20 cellular contexts compared by ENCODE assay signal in the genomic region with DNA sequence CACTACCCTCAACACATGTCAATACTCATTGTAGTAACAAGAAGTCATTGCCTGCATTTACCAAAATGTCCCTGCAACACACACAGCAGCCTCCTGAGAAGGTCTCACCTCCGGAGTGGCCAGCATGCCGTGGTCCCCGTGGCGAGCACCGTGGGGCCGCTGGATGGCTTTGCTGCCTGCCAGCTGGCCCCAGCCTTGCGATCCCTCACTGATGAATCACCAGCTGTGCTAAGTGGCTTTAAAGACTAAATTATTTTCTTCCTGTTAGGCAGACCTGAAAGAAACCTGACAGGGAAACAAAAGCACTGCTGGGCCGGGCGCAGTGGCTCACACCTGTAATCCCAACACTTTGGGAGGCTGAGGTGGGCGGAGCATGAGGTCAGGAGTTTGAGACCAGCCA.
DNase-seq lines count a peak whose midpoint lies in the region; ATAC-seq, FAIRE-seq and TF ChIP-seq lines count a peak whose summit lies in the region.
"Had no signal": no experiment of that assay in that cellular context is flagged by ENCODE, and none has a peak within 500 bp of the region (broad histone marks: within the 10 kb centered on the region; RNA-seq: fewer than 3 reads in every experiment).

No MANE protein-coding gene starts in this region.

- ATAC-seq in HepG2: no peak
- ATAC-seq: CD8-positive, alpha-beta T cell had no signal

- H3K27me3 ChIP-seq in HepG2 (ENCODE audit: control insufficient read depth in 1 of 2, insufficient read depth in 2 of 2, low read length in 2 of 2): peaks cover 9 to 41% of the 10 kb centered on the region in 2 experiments; a peak in 4 of 5 replicates
- H3K27me3 ChIP-seq: colonic mucosa, upper lobe of left lung had no signal

- no peaks in the 10 kb centered on the region for H3K36me3 ChIP-seq in HepG2 (replicated peaks in 1 of 2; ENCODE audit: control insufficient read depth in 1 of 2, insufficient read depth in 2 of 2, low read length in 2 of 2)
- H3K36me3 ChIP-seq: colonic mucosa, esophagus muscularis mucosa, upper lobe of left lung had no signal

- no peaks in the 10 kb centered on the region for H3K9me3 ChIP-seq in HepG2 (ENCODE audit: low read length)
- H3K9me3 ChIP-seq: colonic mucosa, esophagus muscularis mucosa had no signal

- no peak for TF ChIP-seq EP300 in HepG2 (IDR thresholded peaks at IDR 0.05; ENCODE audit: low read depth in 2 of 2, low read length in 2 of 2)
- no peak for TF ChIP-seq EP300 in HepG2 (CRISPR knock-in tag; IDR thresholded peaks at IDR 0.05; ENCODE audit: borderline replicate concordance)

- in situ Hi-C loops in HepG2 (cut with HindIII; ENCODE audit: extremely low pct_ligation_motif_present, low pct_unique_long_range_greater_than_20kb): no loop called here

- POLR2A ChIA-PET in GM10248 (lab: Yijun Ruan, JAX): no interaction called here
- POLR2A ChIA-PET in HepG2 (lab: Yijun Ruan, JAX): no interaction called here

- TF ChIP-seq CTCF in GM10248 (IDR thresholded peaks at IDR 0.05; ENCODE audit: control extremely low read depth, extremely low read depth, low read depth, missing control alignments): no peak
- no peak for TF ChIP-seq CTCF in HepG2 (CRISPR knock-in tag; IDR thresholded peaks at IDR 0.05)

- H3K27ac ChIP-seq in HepG2 (ENCODE audit: extremely low read length, insufficient read depth, low read length): no peak overlapping the region
- H3K27ac ChIP-seq: colonic mucosa, esophagus muscularis mucosa, skin epidermis, upper lobe of left lung had no signal

- CTCF ChIA-PET in GM10248 (lab: Yijun Ruan, JAX): no interaction called here
- CTCF ChIA-PET in HepG2 (lab: Yijun Ruan, JAX; ENCODE audit: low intra/inter-chr PET ratio, low total read pairs): no interaction called here

- no peak overlapping the region for H3K4me3 ChIP-seq in HepG2 (replicated peaks in 1 of 3; ENCODE audit: insufficient read depth in 1 of 3, low read depth in 2 of 3, low read length in 3 of 3)
- H3K4me3 ChIP-seq: colonic mucosa, esophagus muscularis mucosa, skin epidermis, upper lobe of left lung had no signal

- no peak overlapping the region for H3K4me2 ChIP-seq in HepG2 (ENCODE audit: low read depth, low read length)

- no peak for TF ChIP-seq RAD21 in HepG2 (CRISPR knock-in tag; IDR thresholded peaks at IDR 0.05)

- no peaks in the 10 kb centered on the region for H3K79me2 ChIP-seq in HepG2 (ENCODE audit: insufficient read depth, low read length)

- no TSS peak for BruUV-seq in HepG2 (replicated peaks; lab: Mats Ljungman, UMichigan)

- no peaks in the 10 kb centered on the region for H4K20me1 ChIP-seq in HepG2 (ENCODE audit: insufficient read depth, low read length)

- H3K9ac ChIP-seq in HepG2 (ENCODE audit: insufficient read depth, low read depth, low read length): no peak overlapping the region

- no peak for TF ChIP-seq POLR2A in HepG2 (IDR thresholded peaks at IDR 0.05; ENCODE audit: insufficient read depth in 1 of 2, low read depth in 2 of 2, low read length in 2 of 2)

- DNase-seq in DMS79 treated with DMSO at 0.1 percent for 48 hours (lab: John Stamatoyannopoulos, UW) (peak; percentile 29), DMS79 (lab: John Stamatoyannopoulos, UW) (no peak), RPMI8226 (peak; percentile 61), glomerular visceral epithelial cell (ENCODE audit: extremely low spot score) (peak; percentile 56), urothelium cell line (ENCODE audit: low spot score) (peak; percentile 61), globus pallidus (ENCODE audit: low spot score) (no peak), GM10248 (ENCODE audit: extremely low spot score) (no peak), HepG2 (ENCODE audit: low spot score) (no peak)
- DNase-seq: activated CD4-positive, alpha-beta T cell treated with anti-CD3 and anti-CD28 coated beads, Interleukin-2, amount 10 ng/mL, durations not matched to agents 24 days and 14 days; activated naive CD8-positive, alpha-beta T cell treated with anti-CD3 and anti-CD28 coated beads, Interleukin-2, amount 10 ng/mL, durations not matched to agents 7 days and 5 days; CD8-positive, alpha-beta T cell; colonic mucosa; H9; NCI-H2081 treated with DMSO at 0.1 percent for 48 hours; nucleus accumbens; stimulated activated naive CD4-positive, alpha-beta T cell treated with Interleukin-2 at 50 U/mL for 16 hours; upper lobe of left lung had no signal

- H2AFZ ChIP-seq in HepG2 (ENCODE audit: low read length): no peak overlapping the region

- WGBS in HepG2 (ENCODE audit: low lambda C conversion rate): 33% methylated on average over 10 of the region's 10 CpGs

- intact Hi-C loops in HepG2 (cut with micrococcal nuclease; ENCODE audit: unreplicated experiment): no loop called here

- H3K4me1 ChIP-seq in HepG2 (ENCODE audit: insufficient read depth, low read length): no peaks in the 10 kb centered on the region
- H3K4me1 ChIP-seq: colonic mucosa, esophagus muscularis mucosa had no signal

- FAIRE-seq in urothelium cell line (lab: Jason Lieb, UNC): no peak
- FAIRE-seq in HepG2 (lab: Jason Lieb, UNC): no peak
- FAIRE-seq: A204.1 had no signal

TF ChIP-seq in HepG2, 621 proteins besides CTCF, POLR2A, EP300 and RAD21 (continues in another document):
- no peak for TF ChIP-seq ERF (CRISPR knock-in tag; IDR thresholded peaks at IDR 0.05)
- TF ChIP-seq, protein P1, sequence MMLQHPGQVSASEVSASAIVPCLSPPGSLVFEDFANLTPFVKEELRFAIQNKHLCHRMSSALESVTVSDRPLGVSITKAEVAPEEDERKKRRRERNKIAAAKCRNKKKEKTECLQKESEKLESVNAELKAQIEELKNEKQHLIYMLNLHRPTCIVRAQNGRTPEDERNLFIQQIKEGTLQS (CRISPR knock-in tag; IDR thresholded peaks at IDR 0.05): no peak
- no peak for TF ChIP-seq CEBPZ (IDR thresholded peaks at IDR 0.05; ENCODE audit: low read length)
- TF ChIP-seq NFYB (CRISPR knock-in tag; IDR thresholded peaks at IDR 0.05): no peak
- TF ChIP-seq ZIK1 (CRISPR knock-in tag; IDR thresholded peaks at IDR 0.05; ENCODE audit: borderline replicate concordance, low read depth): no peak
- no peak for TF ChIP-seq SMARCE1 (IDR thresholded peaks at IDR 0.05; ENCODE audit: borderline replicate concordance)
- TF ChIP-seq MZF1 (CRISPR knock-in tag; IDR thresholded peaks at IDR 0.05; ENCODE audit: borderline replicate concordance): no peak
- no peak for TF ChIP-seq KDM2A (CRISPR knock-in tag; IDR thresholded peaks at IDR 0.05; ENCODE audit: borderline replicate concordance, low read depth)
- TF ChIP-seq, protein P2, sequence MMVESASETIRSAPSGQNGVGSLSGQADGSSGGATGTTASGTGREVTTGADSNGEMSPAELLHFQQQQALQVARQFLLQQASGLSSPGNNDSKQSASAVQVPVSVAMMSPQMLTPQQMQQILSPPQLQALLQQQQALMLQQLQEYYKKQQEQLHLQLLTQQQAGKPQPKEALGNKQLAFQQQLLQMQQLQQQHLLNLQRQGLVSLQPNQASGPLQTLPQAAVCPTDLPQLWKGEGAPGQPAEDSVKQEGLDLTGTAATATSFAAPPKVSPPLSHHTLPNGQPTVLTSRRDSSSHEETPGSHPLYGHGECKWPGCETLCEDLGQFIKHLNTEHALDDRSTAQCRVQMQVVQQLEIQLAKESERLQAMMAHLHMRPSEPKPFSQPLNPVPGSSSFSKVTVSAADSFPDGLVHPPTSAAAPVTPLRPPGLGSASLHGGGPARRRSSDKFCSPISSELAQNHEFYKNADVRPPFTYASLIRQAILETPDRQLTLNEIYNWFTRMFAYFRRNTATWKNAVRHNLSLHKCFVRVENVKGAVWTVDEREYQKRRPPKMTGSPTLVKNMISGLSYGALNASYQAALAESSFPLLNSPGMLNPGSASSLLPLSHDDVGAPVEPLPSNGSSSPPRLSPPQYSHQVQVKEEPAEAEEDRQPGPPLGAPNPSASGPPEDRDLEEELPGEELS (CRISPR knock-in tag; IDR thresholded peaks at IDR 0.05): no peak
- no peak for TF ChIP-seq KLF12 (CRISPR knock-in tag; IDR thresholded peaks at IDR 0.05; ENCODE audit: borderline replicate concordance)
- TF ChIP-seq ZNF333 (CRISPR knock-in tag; IDR thresholded peaks at IDR 0.05; ENCODE audit: borderline replicate concordance): no peak
- TF ChIP-seq ADNP (CRISPR knock-in tag; IDR thresholded peaks at IDR 0.05): no peak
- no peak for TF ChIP-seq CSRNP2 (CRISPR knock-in tag; conservative IDR thresholded peaks at IDR 0.05; ENCODE audit: low read depth)

Comparison
In these comparisons a context has a peak if more than half of its experiments do, and no peak if none do; other contexts are left out.
1. DNase-seq: peak in DMS79 treated with DMSO at 0.1 percent for 48 hours (single experiment), RPMI8226 (single experiment), glomerular visceral epithelial cell (single experiment) and urothelium cell line (single experiment); none in DMS79 (single experiment), globus pallidus (single experiment), GM10248 (single experiment) and HepG2 (single experiment).